ENCODE assay signal across 8 cellular contexts in genomic region chr1:181482521-181483083, GRCh38. TPM values are rescaled to one million over a fixed set of nuclear protein-coding genes. Genes with fewer than 3 reads are reported as not detected.
DNase-seq lines count a peak whose midpoint lies in the region; ATAC-seq and TF ChIP-seq lines count a peak whose summit lies in the region.

No MANE protein-coding gene starts in this region.

- H4K20me1 ChIP-seq in PC-9 (ENCODE audit: insufficient read depth): no peaks in the 10 kb centered on the region

- H3K9me2 ChIP-seq in PC-9 (ENCODE audit: insufficient read depth): no peaks in the 10 kb centered on the region

- CTCF ChIA-PET in PC-9 (lab: Charles Lee): no interaction called here

- ATAC-seq in GM19438 (IDR thresholded peaks at IDR 0.05; ENCODE audit: low read depth, unreplicated experiment): peak; percentile 34

- H3K27me3 ChIP-seq in HUES64 (ENCODE audit: insufficient read depth, low read length) (peaks cover 76% of the 10 kb centered on the region), PC-9 (ENCODE audit: insufficient read depth, low read depth) (peaks cover 50% of the 10 kb centered on the region)

- under 1% methylated on average over 54 of the region's 55 CpGs for WGBS in HUES64

- H3F3A ChIP-seq in PC-9 (ENCODE audit: insufficient read depth, low read depth): no peaks in the 10 kb centered on the region

- H3K4me1 ChIP-seq in HUES64 (ENCODE audit: insufficient read depth, low read length): peaks cover 15% of the 10 kb centered on the region; the same call in 1 of the 2 replicates
- H3K4me1 ChIP-seq in PC-9 (replicated peaks; ENCODE audit: insufficient read depth): no peaks in the 10 kb centered on the region

- intact Hi-C loops in PC-9 (cut with micrococcal nuclease; ENCODE audit: unreplicated experiment): no loop called here

- POLR2A ChIA-PET in PC-9 (lab: Charles Lee; ENCODE audit: unreplicated experiment): no interaction called here

- no TSS peak for BruUV-seq in PC-9 (replicated peaks; lab: Mats Ljungman, UMichigan)

- H3K9ac ChIP-seq in HUES64 (ENCODE audit: low read depth, low read length): 0 out of 2 replicates have a peak overlapping the region, but pooled peaks have one; percentile 27

- H3K9me3 ChIP-seq in HUES64 (ENCODE audit: insufficient read depth, low read depth, low read length): 0 out of 2 replicates have a peak, but pooled peaks cover 3% of the 10 kb centered on the region
- H3K9me3 ChIP-seq in PC-9 (ENCODE audit: insufficient read depth, low read depth): no peaks in the 10 kb centered on the region

- H3K4me2 ChIP-seq in PC-9: no peak overlapping the region

- no peak for TF ChIP-seq CTCF in PC-9 (conservative IDR thresholded peaks at IDR 0.05)

- H2AFZ ChIP-seq in PC-9: no peak overlapping the region

- no peak overlapping the region for H3K27ac ChIP-seq in HUES64 (ENCODE audit: low read depth, low read length)
- H3K27ac ChIP-seq in PC-9: no peak overlapping the region

- peak overlapping the region; percentile 60 for H3K4me3 ChIP-seq in HUES64 (ENCODE audit: low read length)
- H3K4me3 ChIP-seq in PC-9: no peak overlapping the region

- H3K36me3 ChIP-seq in HUES64 (ENCODE audit: insufficient read depth, low read length) (no peaks in the 10 kb centered on the region), PC-9 (ENCODE audit: low read depth) (no peaks in the 10 kb centered on the region)

- DNase-seq in DMS153 (lab: John Stamatoyannopoulos, UW) (peak; percentile 51), amygdala (lab: John Stamatoyannopoulos, UW) (peak in 44 of 56 donors; percentile 14 to 83 (median 46)), iris pigment epithelial cell (ENCODE audit: low read depth) (peak; percentile 27), ureter (ENCODE audit: low spot score) (no peak), PC-9 (no peak)
- peak; percentile 61 for DNase-seq in stimulated activated CD8-positive, alpha-beta memory T cell treated with anti-CD3 and anti-CD28 coated beads, Interleukin-4, amount 100 ng/mL, for 48 hours

- no peaks in the 10 kb centered on the region for H3K79me2 ChIP-seq in PC-9 (ENCODE audit: low read depth)

RNA-seq across cellular contexts. Expression of gene CACNA1E, which starts 0.7 kb away (rescaled TPM):
- 0.45 TPM for polyA plus RNA-seq in HUES64 (2013, experiment 1 of 2)
- 0.32 TPM for polyA plus RNA-seq in HUES64 (2013, experiment 2 of 2)
- total RNA-seq in ureter: not detected
- 0.05 TPM in 1 of 2 replicates, not detected in the other for total RNA-seq in PC-9 (2021)

Comparison
In these comparisons a context has a peak if more than half of its experiments do, and no peak if none do; other contexts are left out.
1. DNase-seq: peak in DMS153 (single experiment), amygdala (44 of 56), iris pigment epithelial cell (single experiment) and stimulated activated CD8-positive, alpha-beta memory T cell treated with anti-CD3 and anti-CD28 coated beads, Interleukin-4, amount 100 ng/mL, for 48 hours (single experiment); none in ureter (single experiment) and PC-9 (0 of 2).